ENCODE assay signal across 1 cellular context in the genomic region with DNA sequence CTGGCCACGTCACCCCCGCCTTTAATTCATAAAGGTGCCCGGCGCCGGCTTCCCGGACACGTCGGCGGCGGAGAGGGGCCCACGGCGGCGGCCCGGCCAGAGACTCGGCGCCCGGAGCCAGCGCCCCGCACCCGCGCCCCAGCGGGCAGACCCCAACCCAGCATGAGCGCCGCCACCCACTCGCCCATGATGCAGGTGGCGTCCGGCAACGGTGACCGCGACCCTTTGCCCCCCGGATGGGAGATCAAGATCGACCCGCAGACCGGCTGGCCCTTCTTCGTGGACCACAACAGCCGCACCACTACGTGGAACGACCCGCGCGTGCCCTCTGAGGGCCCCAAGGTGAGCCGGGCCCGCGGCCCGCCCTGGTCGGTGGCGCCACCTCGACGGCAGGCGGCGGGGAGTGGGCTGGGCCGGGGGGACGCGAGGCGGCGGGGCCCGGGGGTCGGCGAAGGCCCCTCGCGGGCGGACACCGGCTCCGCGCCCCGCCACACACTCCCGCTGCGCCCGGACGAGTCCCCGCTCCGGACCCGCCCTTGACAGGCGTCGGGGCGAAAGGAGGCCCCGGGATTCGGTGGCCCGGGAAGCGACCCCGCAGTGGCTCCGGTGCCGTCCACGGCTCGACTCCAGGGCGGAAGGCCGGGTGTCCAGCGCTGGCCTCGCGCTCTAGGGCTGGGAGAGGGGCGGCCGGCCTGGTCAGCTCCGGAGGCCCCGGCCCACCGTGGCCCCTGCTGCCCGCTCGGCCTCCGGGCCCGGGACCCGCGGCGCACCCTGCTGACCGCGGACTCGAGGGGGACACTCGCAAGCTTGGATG.
TF ChIP-seq lines count a peak whose summit lies in the region.

No MANE protein-coding gene starts in this region.

TF ChIP-seq in HCT116, 20 proteins besides CTCF, POLR2A, EP300 and RAD21 (continued from another document):
- TF ChIP-seq, protein P1, sequence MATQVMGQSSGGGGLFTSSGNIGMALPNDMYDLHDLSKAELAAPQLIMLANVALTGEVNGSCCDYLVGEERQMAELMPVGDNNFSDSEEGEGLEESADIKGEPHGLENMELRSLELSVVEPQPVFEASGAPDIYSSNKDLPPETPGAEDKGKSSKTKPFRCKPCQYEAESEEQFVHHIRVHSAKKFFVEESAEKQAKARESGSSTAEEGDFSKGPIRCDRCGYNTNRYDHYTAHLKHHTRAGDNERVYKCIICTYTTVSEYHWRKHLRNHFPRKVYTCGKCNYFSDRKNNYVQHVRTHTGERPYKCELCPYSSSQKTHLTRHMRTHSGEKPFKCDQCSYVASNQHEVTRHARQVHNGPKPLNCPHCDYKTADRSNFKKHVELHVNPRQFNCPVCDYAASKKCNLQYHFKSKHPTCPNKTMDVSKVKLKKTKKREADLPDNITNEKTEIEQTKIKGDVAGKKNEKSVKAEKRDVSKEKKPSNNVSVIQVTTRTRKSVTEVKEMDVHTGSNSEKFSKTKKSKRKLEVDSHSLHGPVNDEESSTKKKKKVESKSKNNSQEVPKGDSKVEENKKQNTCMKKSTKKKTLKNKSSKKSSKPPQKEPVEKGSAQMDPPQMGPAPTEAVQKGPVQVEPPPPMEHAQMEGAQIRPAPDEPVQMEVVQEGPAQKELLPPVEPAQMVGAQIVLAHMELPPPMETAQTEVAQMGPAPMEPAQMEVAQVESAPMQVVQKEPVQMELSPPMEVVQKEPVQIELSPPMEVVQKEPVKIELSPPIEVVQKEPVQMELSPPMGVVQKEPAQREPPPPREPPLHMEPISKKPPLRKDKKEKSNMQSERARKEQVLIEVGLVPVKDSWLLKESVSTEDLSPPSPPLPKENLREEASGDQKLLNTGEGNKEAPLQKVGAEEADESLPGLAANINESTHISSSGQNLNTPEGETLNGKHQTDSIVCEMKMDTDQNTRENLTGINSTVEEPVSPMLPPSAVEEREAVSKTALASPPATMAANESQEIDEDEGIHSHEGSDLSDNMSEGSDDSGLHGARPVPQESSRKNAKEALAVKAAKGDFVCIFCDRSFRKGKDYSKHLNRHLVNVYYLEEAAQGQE (IDR thresholded peaks at IDR 0.05; ENCODE audit: low read depth): no peak
- TF ChIP-seq SP1 (IDR thresholded peaks at IDR 0.05; ENCODE audit: low read depth): no peak
